Comparison of ENCODE assay signal across 2 cellular contexts in genomic region chrX:143502196-143502595, GRCh38. TPM values are rescaled to one million over a fixed set of nuclear protein-coding genes. Genes with fewer than 3 reads are reported as not detected.
"Had no signal": no experiment of that assay in that cellular context is flagged by ENCODE, and none has a peak within 500 bp of the region (broad histone marks: within the 10 kb centered on the region; RNA-seq: fewer than 3 reads in every experiment).

No MANE protein-coding gene starts in this region.

RNA-seq across cellular contexts. Expression of gene SPANXN3, which starts 15.1 kb away (rescaled TPM):
- total RNA-seq: G401, GM12878 had no signal
- polyA plus RNA-seq: GM12878 had no signal
